9 cellular contexts compared by ENCODE assay signal in genomic region chr4:158778065-158778711, GRCh38. TPM values are rescaled to one million over a fixed set of nuclear protein-coding genes. Genes with fewer than 3 reads are reported as not detected.
DNase-seq lines count a peak whose midpoint lies in the region; ATAC-seq, FAIRE-seq and TF ChIP-seq lines count a peak whose summit lies in the region.
"Had no signal": no experiment of that assay in that cellular context is flagged by ENCODE, and none has a peak within 500 bp of the region (broad histone marks: within the 10 kb centered on the region; RNA-seq: fewer than 3 reads in every experiment).

No MANE protein-coding gene starts in this region.

- no peaks in the 10 kb centered on the region for H3K36me3 ChIP-seq in KOPT-K1 (ENCODE audit: insufficient read depth, low read length)
- H3K36me3 ChIP-seq in Caco-2 (ENCODE audit: control insufficient read depth, insufficient read depth, low read length): no peaks in the 10 kb centered on the region

- BruUV-seq in Caco-2 (replicated peaks; lab: Mats Ljungman, UMichigan): no TSS peak

- peaks cover 13% of the 10 kb centered on the region for H3K4me1 Mint-ChIP-seq in Caco-2 (ENCODE audit: low read depth, unreplicated experiment)
- peaks cover 38% of the 10 kb centered on the region for H3K4me1 Mint-ChIP-seq in mesothelial cell of epicardium

- H3K9me3 ChIP-seq in KOPT-K1 (ENCODE audit: insufficient read depth, low read length, poor library complexity, severe bottlenecking) (no peaks in the 10 kb centered on the region), Caco-2 (no peaks in the 10 kb centered on the region)

- H3K27me3 ChIP-seq in Caco-2 (replicated peaks; ENCODE audit: control insufficient read depth, insufficient read depth, low read length): no peaks in the 10 kb centered on the region

- in situ Hi-C loops in GM13977 (cut with MboI; ENCODE audit: low pct_unique_long_range_greater_than_20kb, low sequenced_read_pairs, unreplicated experiment): no loop called here

- H3K4me1 ChIP-seq in Caco-2: peaks cover 35% of the 10 kb centered on the region

- TF ChIP-seq CTCF in GM13977 (IDR thresholded peaks at IDR 0.05; ENCODE audit: extremely low read depth, insufficient read depth, missing control alignments): no peak
- TF ChIP-seq CTCF in Caco-2 (IDR thresholded peaks at IDR 0.05; ENCODE audit: insufficient read depth in 1 of 2, low read depth in 1 of 2, low read length in 1 of 2, severe bottlenecking in 1 of 2, unreplicated experiment in 1 of 2): no peak
- no peak for TF ChIP-seq CTCF in mesothelial cell of epicardium (IDR thresholded peaks at IDR 0.05; ENCODE audit: unreplicated experiment)

- DNase-seq in GM13977 (ENCODE audit: low spot score): peak; percentile 34
- no peak for DNase-seq in Caco-2
- no peak for DNase-seq in mesothelial cell of epicardium (ENCODE audit: low spot score in 2 of 2, unreplicated experiment in 2 of 2)
- DNase-seq in RPMI8226: no peak
- DNase-seq in inferior parietal cortex (ENCODE audit: extremely low spot score): no peak

- peak; percentile 66 for FAIRE-seq in islet of Langerhans (lab: Jason Lieb, UNC)
- FAIRE-seq: H1 had no signal

- CTCF ChIA-PET in Caco-2 (lab: Charles Lee): no interaction called here

- H3K4me3 Mint-ChIP-seq in Caco-2 (ENCODE audit: unreplicated experiment): no peak overlapping the region
- no peak overlapping the region for H3K4me3 Mint-ChIP-seq in mesothelial cell of epicardium

- H3K4me3 ChIP-seq in Caco-2 (ENCODE audit: low read depth, low read length): no peak overlapping the region

- H3K27ac Mint-ChIP-seq in Caco-2 (ENCODE audit: unreplicated experiment): no peak overlapping the region
- no peak overlapping the region for H3K27ac Mint-ChIP-seq in mesothelial cell of epicardium

- no peaks in the 10 kb centered on the region for H3K9me3 Mint-ChIP-seq in Caco-2 (ENCODE audit: unreplicated experiment)
- H3K9me3 Mint-ChIP-seq in mesothelial cell of epicardium: no peaks in the 10 kb centered on the region

- peak overlapping the region; percentile 43 for H3K27ac ChIP-seq in KOPT-K1 (ENCODE audit: low read depth, low read length, poor library complexity, severe bottlenecking)

- POLR2A ChIA-PET in Caco-2 (lab: Charles Lee): no interaction called here

- no peaks in the 10 kb centered on the region for H3K27me3 Mint-ChIP-seq in Caco-2 (ENCODE audit: insufficient read depth, unreplicated experiment)
- no peaks in the 10 kb centered on the region for H3K27me3 Mint-ChIP-seq in mesothelial cell of epicardium (ENCODE audit: low read depth)

- intact Hi-C loops in Caco-2 (cut with micrococcal nuclease; ENCODE audit: unreplicated experiment): no loop called here

- ATAC-seq in GM21529 (IDR thresholded peaks at IDR 0.05; ENCODE audit: unreplicated experiment): peak; percentile 97

- H3K36me3 Mint-ChIP-seq in Caco-2 (ENCODE audit: insufficient read depth, unreplicated experiment): no peaks in the 10 kb centered on the region
- H3K36me3 Mint-ChIP-seq in mesothelial cell of epicardium: no peaks in the 10 kb centered on the region

RNA-seq across cellular contexts. Expression of gene FNIP2, which starts 9.4 kb away (rescaled TPM):
- total RNA-seq in Caco-2 (2022) (12.4 and 15.8 TPM in 2 replicates), mesothelial cell of epicardium (31.4 to 32.9 TPM (median 32.1 TPM) in 3 replicates)

RNA-seq across cellular contexts. Expression of gene PPID, which starts 55.0 kb away (rescaled TPM):
- total RNA-seq in Caco-2 (2022): 50.9 and 57.2 TPM in 2 replicates
- 20.5 to 23.1 TPM (median 21.3 TPM) in 3 replicates for total RNA-seq in mesothelial cell of epicardium
